Comparison of ENCODE assay signal across 8 cellular contexts in genomic region chr10:128956149-128956548, GRCh38.
"Had no signal": no experiment of that assay in that cellular context is flagged by ENCODE, and none has a peak within 500 bp of the region (broad histone marks: within the 10 kb centered on the region; RNA-seq: fewer than 3 reads in every experiment).

No MANE protein-coding gene starts in this region.

- H3K4me2 ChIP-seq: KMS-11 had no signal

- FAIRE-seq: H54, HTR-8/SVneo had no signal

- DNase-seq: GOT3, H9, HCEC 1CT, Karpas-422, KBM-7 had no signal

- H3K9ac ChIP-seq: KMS-11 had no signal

- H3K27ac ChIP-seq: KMS-11 had no signal
